Comparison of ENCODE assay signal across 20 cellular contexts in the genomic region with DNA sequence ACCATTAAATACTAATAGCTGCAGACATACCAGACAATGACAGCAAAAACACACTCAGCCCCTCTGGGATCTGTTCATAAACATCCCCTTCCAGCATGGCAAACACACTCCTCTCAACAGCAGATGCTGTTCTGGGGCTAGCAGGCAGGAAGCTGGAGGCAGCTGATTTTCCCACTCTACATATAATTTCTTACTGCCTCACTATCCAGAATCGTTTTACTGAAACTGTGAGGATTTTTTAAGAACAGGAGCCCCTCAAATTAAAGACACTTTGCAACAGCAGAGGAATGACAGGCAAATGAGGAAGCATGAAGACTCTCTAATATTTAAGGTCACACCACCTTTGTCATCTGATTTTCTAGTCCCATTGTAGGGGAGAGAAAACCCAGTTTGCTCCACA. TPM values are rescaled to one million over a fixed set of nuclear protein-coding genes. Genes with fewer than 3 reads are reported as not detected.
DNase-seq lines count a peak whose midpoint lies in the region; ATAC-seq, FAIRE-seq and TF ChIP-seq lines count a peak whose summit lies in the region.
"Had no signal": no experiment of that assay in that cellular context is flagged by ENCODE, and none has a peak within 500 bp of the region (broad histone marks: within the 10 kb centered on the region; RNA-seq: fewer than 3 reads in every experiment).

No MANE protein-coding gene starts in this region.

- CTCF ChIA-PET in HepG2 (lab: Yijun Ruan, JAX; ENCODE audit: low intra/inter-chr PET ratio, low total read pairs): no interaction called here

- no peak overlapping the region for H3K4me3 ChIP-seq in HepG2 (replicated peaks in 1 of 3; ENCODE audit: insufficient read depth in 1 of 3, low read depth in 2 of 3, low read length in 3 of 3)
- H3K4me3 ChIP-seq: body of pancreas, GM23248, thoracic aorta had no signal

- 0% methylated on average over 1 of the region's 1 CpG for WGBS in HepG2 (ENCODE audit: low lambda C conversion rate)

- TF ChIP-seq CTCF in glutamatergic neuron (IDR thresholded peaks at IDR 0.05; ENCODE audit: partially characterized antibody, unreplicated experiment) (no peak), HepG2 (CRISPR knock-in tag; IDR thresholded peaks at IDR 0.05) (no peak)

- TF ChIP-seq RAD21 in HepG2 (CRISPR knock-in tag; IDR thresholded peaks at IDR 0.05): no peak

- no peak overlapping the region for H3K27ac ChIP-seq in HepG2 (ENCODE audit: extremely low read length, insufficient read depth, low read length)
- H3K27ac ChIP-seq: 22Rv1, body of pancreas, C4-2B, GM23248, thoracic aorta had no signal

- H3K36me3 ChIP-seq in HepG2 (replicated peaks in 1 of 2; ENCODE audit: control insufficient read depth in 1 of 2, insufficient read depth in 2 of 2, low read length in 2 of 2): no peaks in the 10 kb centered on the region
- H3K36me3 ChIP-seq: thoracic aorta had no signal

- no peaks in the 10 kb centered on the region for H3K9me3 ChIP-seq in HepG2 (ENCODE audit: low read length)
- H3K9me3 ChIP-seq: body of pancreas, thoracic aorta had no signal

- FAIRE-seq in HepG2 (lab: Jason Lieb, UNC): no peak

- peaks cover 34% of the 10 kb centered on the region for H3K4me1 Mint-ChIP-seq in glutamatergic neuron (ENCODE audit: low read depth, unreplicated experiment)

- H2AFZ ChIP-seq in HepG2 (ENCODE audit: low read length): no peak overlapping the region
- H2AFZ ChIP-seq: GM23248 had no signal

- peak overlapping the region; percentile 97 for H3K27ac Mint-ChIP-seq in glutamatergic neuron (ENCODE audit: unreplicated experiment)
- H3K27ac Mint-ChIP-seq: activated naive CD4-positive, alpha-beta T cell treated with anti-CD3 and anti-CD28 coated beads, Interleukin-2, amount 50 U/mL, for 24 hours had no signal

- H3K4me3 Mint-ChIP-seq in glutamatergic neuron (ENCODE audit: unreplicated experiment): peak overlapping the region; percentile 93
- H3K4me3 Mint-ChIP-seq: activated naive CD4-positive, alpha-beta T cell treated with anti-CD3 and anti-CD28 coated beads, Interleukin-2, amount 50 U/mL, for 24 hours had no signal

- no peak overlapping the region for H3K4me2 ChIP-seq in HepG2 (ENCODE audit: low read depth, low read length)

- peaks cover 7% of the 10 kb centered on the region for H3K27me3 Mint-ChIP-seq in glutamatergic neuron (ENCODE audit: unreplicated experiment)

- in situ Hi-C loops in HepG2 (cut with HindIII; ENCODE audit: extremely low pct_ligation_motif_present, low pct_unique_long_range_greater_than_20kb): no loop called here

- no peak for TF ChIP-seq POLR2A in HepG2 (IDR thresholded peaks at IDR 0.05; ENCODE audit: insufficient read depth in 1 of 2, low read depth in 2 of 2, low read length in 2 of 2)

- TF ChIP-seq EP300 in HepG2 (IDR thresholded peaks at IDR 0.05; ENCODE audit: low read depth in 2 of 2, low read length in 2 of 2) (no peak), HepG2 (CRISPR knock-in tag; IDR thresholded peaks at IDR 0.05; ENCODE audit: borderline replicate concordance) (no peak)

- H3K9me3 Mint-ChIP-seq in glutamatergic neuron (ENCODE audit: unreplicated experiment): peaks cover 10% of the 10 kb centered on the region
- H3K9me3 Mint-ChIP-seq: activated naive CD4-positive, alpha-beta T cell treated with anti-CD3 and anti-CD28 coated beads, Interleukin-2, amount 50 U/mL, for 24 hours had no signal

- no peaks in the 10 kb centered on the region for H3K27me3 ChIP-seq in HepG2 (ENCODE audit: control insufficient read depth in 1 of 2, insufficient read depth in 2 of 2, low read length in 2 of 2)
- H3K27me3 ChIP-seq: body of pancreas had no signal

- BruUV-seq in HepG2 (replicated peaks; lab: Mats Ljungman, UMichigan): no TSS peak

- no peaks in the 10 kb centered on the region for H3K4me1 ChIP-seq in HepG2 (ENCODE audit: insufficient read depth, low read length)
- H3K4me1 ChIP-seq: body of pancreas had no signal

- POLR2A ChIA-PET in HepG2 (lab: Yijun Ruan, JAX): no interaction called here

- no peaks in the 10 kb centered on the region for H4K20me1 ChIP-seq in HepG2 (ENCODE audit: insufficient read depth, low read length)

- H3K79me2 ChIP-seq in HepG2 (ENCODE audit: insufficient read depth, low read length): no peaks in the 10 kb centered on the region

- intact Hi-C loops in HepG2 (cut with micrococcal nuclease; ENCODE audit: unreplicated experiment) (no loop called here), left colon (cut with DNase I, micrococcal nuclease) (no loop called here)

- H3K36me3 Mint-ChIP-seq in glutamatergic neuron (ENCODE audit: unreplicated experiment): no peaks in the 10 kb centered on the region
- H3K36me3 Mint-ChIP-seq: activated naive CD4-positive, alpha-beta T cell treated with anti-CD3 and anti-CD28 coated beads, Interleukin-2, amount 50 U/mL, for 24 hours had no signal

- H3K9ac ChIP-seq in HepG2 (ENCODE audit: insufficient read depth, low read depth, low read length): no peak overlapping the region
- H3K9ac ChIP-seq: GM23248 had no signal

- DNase-seq in DMS 273 (lab: John Stamatoyannopoulos, UW; ENCODE audit: unreplicated experiment): peak; percentile 3
- DNase-seq in DMS 273 treated with DMSO at 0.1 percent for 48 hours (lab: John Stamatoyannopoulos, UW): no peak
- DNase-seq in NCI-H345 treated with DMSO at 0.1 percent for 48 hours (lab: John Stamatoyannopoulos, UW; ENCODE audit: unreplicated experiment): peak; percentile 14
- peak; percentile 19 for DNase-seq in glutamatergic neuron
- DNase-seq in pons (ENCODE audit: low spot score): peak; percentile 71
- DNase-seq in HepG2 (ENCODE audit: low spot score): no peak
- DNase-seq in A172 (ENCODE audit: low spot score): no peak
- no peak for DNase-seq in left colon
- DNase-seq: activated CD4-positive, alpha-beta T cell treated with anti-CD3 and anti-CD28 coated beads, Interleukin-2, amount 50 U/mL, for 4 hours; activated T-cell treated with anti-CD3 and anti-CD28 coated beads, Interleukin-2, amount 50 U/mL, for 1 hour; effector CD8-positive, alpha-beta T cell; GM23248; left cardiac atrium; NCI-H2227 treated with DMSO at 0.1 percent for 48 hours; PC-3 had no signal

- no peak for ATAC-seq in HepG2
- no peak for ATAC-seq in left colon
- ATAC-seq: body of pancreas, left cardiac atrium, PC-3 had no signal

TF ChIP-seq in HepG2, 621 proteins besides CTCF, POLR2A, EP300 and RAD21:
- TF ChIP-seq U2AF2 (IDR thresholded peaks at IDR 0.05; ENCODE audit: low read depth, low read length) (no peak), GATAD2A (CRISPR knock-in tag; IDR thresholded peaks at IDR 0.05) (no peak), CBX5 (CRISPR knock-in tag; IDR thresholded peaks at IDR 0.05; ENCODE audit: borderline replicate concordance) (no peak), MXD4 (CRISPR knock-in tag; IDR thresholded peaks at IDR 0.05) (no peak), SALL1 (CRISPR knock-in tag; IDR thresholded peaks at IDR 0.05) (no peak), SIN3B (IDR thresholded peaks at IDR 0.05; ENCODE audit: low read length) (no peak), NCOA2 (CRISPR knock-in tag; IDR thresholded peaks at IDR 0.05) (no peak), ZNF713 (CRISPR knock-in tag; IDR thresholded peaks at IDR 0.05) (no peak), MYC (CRISPR knock-in tag; IDR thresholded peaks at IDR 0.05; ENCODE audit: borderline replicate concordance) (no peak), PHF8 (CRISPR knock-in tag; IDR thresholded peaks at IDR 0.05) (no peak), ZNF775 (CRISPR knock-in tag; IDR thresholded peaks at IDR 0.05; ENCODE audit: borderline replicate concordance) (no peak), NAIF1 (CRISPR knock-in tag; IDR thresholded peaks at IDR 0.05; ENCODE audit: borderline replicate concordance) (no peak), HHEX (CRISPR knock-in tag; IDR thresholded peaks at IDR 0.05) (no peak), ZNF543 (CRISPR knock-in tag; IDR thresholded peaks at IDR 0.05) (no peak)
- TF ChIP-seq, protein P1, sequence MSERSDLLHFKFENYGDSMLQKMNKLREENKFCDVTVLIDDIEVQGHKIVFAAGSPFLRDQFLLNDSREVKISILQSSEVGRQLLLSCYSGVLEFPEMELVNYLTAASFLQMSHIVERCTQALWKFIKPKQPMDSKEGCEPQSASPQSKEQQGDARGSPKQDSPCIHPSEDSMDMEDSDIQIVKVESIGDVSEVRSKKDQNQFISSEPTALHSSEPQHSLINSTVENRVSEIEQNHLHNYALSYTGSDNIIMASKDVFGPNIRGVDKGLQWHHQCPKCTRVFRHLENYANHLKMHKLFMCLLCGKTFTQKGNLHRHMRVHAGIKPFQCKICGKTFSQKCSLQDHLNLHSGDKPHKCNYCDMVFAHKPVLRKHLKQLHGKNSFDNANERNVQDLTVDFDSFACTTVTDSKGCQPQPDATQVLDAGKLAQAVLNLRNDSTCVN (CRISPR knock-in tag; IDR thresholded peaks at IDR 0.05; ENCODE audit: borderline replicate concordance): no peak

RNA-seq across cellular contexts. Expression of a gene that starts 2.2 kb away (rescaled TPM):
- total RNA-seq in glutamatergic neuron (ENCODE audit: unreplicated experiment) (92.6 TPM), HepG2 (2016; rRNA removed; fragmentation: Illumina TruSeq; extraction: Trizol) (not detected in 2 replicates), left colon (1 to 10 TPM; 3.4 to 7.0 TPM)
- not detected in 2 replicates for total RNA-seq in HepG2 (2016; cell fraction: cytosol; rRNA removed; fragmentation: Illumina TruSeq; extraction: Trizol; ENCODE audit: low read depth)
- not detected in 2 replicates for total RNA-seq in HepG2 (2016; cell fraction: insoluble cytoplasmic fraction; rRNA removed; fragmentation: Illumina TruSeq; extraction: Trizol)
- not detected in 2 replicates for total RNA-seq in HepG2 (2016; cell fraction: membrane; rRNA removed; fragmentation: Illumina TruSeq; extraction: Trizol)
- not detected in 2 replicates for total RNA-seq in HepG2 (2016; cell fraction: nucleus; rRNA removed; fragmentation: Illumina TruSeq; extraction: Trizol)
- not detected in 2 replicates for polyA plus RNA-seq in HepG2 (2011; rRNA removed)
- polyA plus RNA-seq in HepG2 (2011; cell fraction: cytosol; rRNA removed): not detected in 2 replicates
- not detected in 2 replicates for polyA plus RNA-seq in HepG2 (2011; cell fraction: nucleus; rRNA removed)
- polyA plus RNA-seq in HepG2 (2012): not detected in 2 replicates
- polyA plus RNA-seq in HepG2 (2016; cell fraction: cytosol; fragmentation: Illumina TruSeq; extraction: Trizol; ENCODE audit: low read depth): 0.14 TPM in 1 of 2 replicates, not detected in the other
- polyA plus RNA-seq in HepG2 (2016; cell fraction: insoluble cytoplasmic fraction; fragmentation: Illumina TruSeq; extraction: Trizol; ENCODE audit: low read depth): not detected in 2 replicates
- polyA plus RNA-seq in HepG2 (2016; cell fraction: membrane; fragmentation: Illumina TruSeq; extraction: Trizol; ENCODE audit: low read depth): not detected in 2 replicates
- polyA plus RNA-seq in HepG2 (2016; cell fraction: nucleus; fragmentation: Illumina TruSeq; extraction: Trizol; ENCODE audit: insufficient read depth, low read depth): not detected in 2 replicates
- polyA minus RNA-seq in HepG2 (2011; rRNA and poly(A)+ RNA removed; ENCODE audit: low replicate concordance): 1.7 TPM in 1 of 2 replicates, not detected in the other
- polyA minus RNA-seq in HepG2 (2011; cell fraction: cytosol; rRNA and poly(A)+ RNA removed): not detected in 2 replicates
- polyA minus RNA-seq in HepG2 (2011; cell fraction: nucleus; rRNA and poly(A)+ RNA removed): not detected in 2 replicates
- 0.31 TPM in 1 of 2 replicates, not detected in the other for total RNA-seq in A172 (2014; rRNA removed; shearing (Covaris generic))

Comparison
In these comparisons a context has a peak if more than half of its experiments do, and no peak if none do; other contexts are left out.
1. DNase-seq: peak in DMS 273 (single experiment), NCI-H345 treated with DMSO at 0.1 percent for 48 hours (single experiment), glutamatergic neuron (single experiment) and pons (single experiment); none in DMS 273 treated with DMSO at 0.1 percent for 48 hours (single experiment), HepG2 (single experiment), A172 (single experiment) and left colon (0 of 2).
2. RNA of a gene that starts 2.2 kb away (total RNA-seq): 92.6 TPM in glutamatergic neuron (single experiment); 3.4 to 7.0 TPM in left colon, not detected in HepG2 and 0.31 TPM in A172; every median in the first group is over 10 times any median in the second.